ENCODE assay signal across 19 cellular contexts in the genomic region with DNA sequence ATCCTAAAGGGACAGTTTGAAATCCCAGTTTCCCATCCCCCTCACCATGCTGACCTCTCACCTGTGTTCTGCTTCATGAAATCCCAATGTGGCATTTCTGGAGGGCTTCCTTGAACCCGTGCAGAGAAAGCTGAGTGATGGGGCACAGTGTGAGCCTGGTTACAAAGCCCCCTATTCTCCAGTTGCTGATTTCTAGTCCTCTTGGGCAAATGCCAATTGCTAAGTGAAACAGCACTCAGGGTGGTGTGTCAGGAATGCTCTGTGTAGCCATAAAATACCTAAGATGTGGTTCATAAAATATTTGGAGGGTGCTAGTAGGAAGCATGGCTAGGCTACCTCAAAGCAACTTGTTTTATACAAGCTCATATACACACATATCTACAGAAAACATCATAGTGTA. TPM values are rescaled to one million over a fixed set of nuclear protein-coding genes. Genes with fewer than 3 reads are reported as not detected.
A peak's percentile ranks its signal among the peaks of the same experiment; 100 is the strongest.
DNase-seq lines count a peak whose midpoint lies in the region; ATAC-seq and TF ChIP-seq lines count a peak whose summit lies in the region.
"Had no signal": no experiment of that assay in that cellular context is flagged by ENCODE, and none has a peak within 500 bp of the region (broad histone marks: within the 10 kb centered on the region; RNA-seq: fewer than 3 reads in every experiment).

No MANE protein-coding gene starts in this region.

- H2AK9ac ChIP-seq in IMR-90 (replicated peaks; ENCODE audit: low read depth, low read length, poor library complexity): no peak overlapping the region

- H3K9me3 Mint-ChIP-seq in CD4-positive, alpha-beta T cell: no peaks in the 10 kb centered on the region
- H3K9me3 Mint-ChIP-seq in activated CD4-positive, alpha-beta memory T cell treated with anti-CD3 and anti-CD28 coated beads, Interleukin-2, amount 10 ng/mL, durations not matched to agents 7 days and 5 days: no peaks in the 10 kb centered on the region

- H3K9ac ChIP-seq in IMR-90 (ENCODE audit: low read depth, low read length) (no peak overlapping the region), mesenchymal stem cell (ENCODE audit: low read length) (no peak overlapping the region)

- H3K4me1 Mint-ChIP-seq in CD4-positive, alpha-beta T cell (ENCODE audit: low read depth): peaks cover 20% of the 10 kb centered on the region
- H3K4me1 Mint-ChIP-seq in activated CD4-positive, alpha-beta memory T cell treated with anti-CD3 and anti-CD28 coated beads, Interleukin-2, amount 10 ng/mL, durations not matched to agents 7 days and 5 days: no peaks in the 10 kb centered on the region

- no peak overlapping the region for H4K91ac ChIP-seq in IMR-90 (ENCODE audit: insufficient read depth, low read depth, low read length)
- no peak overlapping the region for H4K91ac ChIP-seq in mesenchymal stem cell (ENCODE audit: low read length)

- dilution Hi-C loops in IMR-90 (cut with HindIII; ENCODE audit: low sequenced_read_pairs, unreplicated experiment): no loop called here

- H3K36me3 ChIP-seq in IMR-90 (ENCODE audit: control insufficient read depth, insufficient read depth, low read length) (no peaks in the 10 kb centered on the region), mesenchymal stem cell (ENCODE audit: control insufficient read depth in 1 of 2, insufficient read depth in 2 of 2, low read depth in 1 of 2, low read length in 2 of 2) (no peaks in the 10 kb centered on the region)
- H3K36me3 ChIP-seq: gastrocnemius medialis, prostate gland, thoracic aorta had no signal

- no peak overlapping the region for H4K5ac ChIP-seq in IMR-90 (ENCODE audit: low read depth, low read length)

- H4K20me1 ChIP-seq in IMR-90 (ENCODE audit: insufficient read depth, low read length): no peaks in the 10 kb centered on the region

- H3K18ac ChIP-seq in IMR-90 (ENCODE audit: low read depth, low read length) (no peak overlapping the region), mesenchymal stem cell (ENCODE audit: low read depth in 1 of 2, low read length in 2 of 2) (no peak overlapping the region)

- H3K9me3 ChIP-seq in CD4-positive, alpha-beta T cell (ENCODE audit: control insufficient read depth, low read length): no peaks in the 10 kb centered on the region
- H3K9me3 ChIP-seq in IMR-90 (ENCODE audit: control insufficient read depth, insufficient read depth, low read length) (no peaks in the 10 kb centered on the region), mesenchymal stem cell (ENCODE audit: control insufficient read depth, low read length) (peaks cover 3% of the 10 kb centered on the region)
- H3K9me3 ChIP-seq: body of pancreas, gastrocnemius medialis, prostate gland, thoracic aorta had no signal

- no peak for ATAC-seq in CD4-positive, alpha-beta T cell (ENCODE audit: poor library complexity)
- ATAC-seq in IMR-90 (ENCODE audit: low read depth) (peak; percentile 89), sciatic nerve (no peak), HG02798 (IDR thresholded peaks at IDR 0.05; ENCODE audit: poor library complexity, unreplicated experiment) (no peak)
- ATAC-seq: body of pancreas, gastrocnemius medialis had no signal

- H3K27me3 ChIP-seq in CD4-positive, alpha-beta T cell (ENCODE audit: control insufficient read depth, insufficient read depth, low read length): no peaks in the 10 kb centered on the region
- H3K27me3 ChIP-seq in IMR-90 (ENCODE audit: control insufficient read depth, insufficient read depth, low read length): peaks cover 12% of the 10 kb centered on the region
- peaks cover 49 to 82% of the 10 kb centered on the region in 2 experiments for H3K27me3 ChIP-seq in mesenchymal stem cell (ENCODE audit: control insufficient read depth in 1 of 2, insufficient read depth in 1 of 2, low read length in 2 of 2)
- H3K27me3 ChIP-seq: body of pancreas, gastrocnemius medialis had no signal

- no peak overlapping the region for H2BK12ac ChIP-seq in mesenchymal stem cell (ENCODE audit: low read length in 2 of 2)

- in situ Hi-C loops in IMR-90 (cut with MboI; ENCODE audit: low sequenced_read_pairs) (no loop called here), astrocyte of the spinal cord (cut with HindIII; ENCODE audit: low sequenced_read_pairs) (no loop called here)

- H2BK15ac ChIP-seq in IMR-90 (ENCODE audit: low read depth, low read length) (no peak overlapping the region), mesenchymal stem cell (ENCODE audit: low read depth, poor library complexity, severe bottlenecking) (no peak overlapping the region)

- no peak overlapping the region for H2AFZ ChIP-seq in IMR-90 (replicated peaks; ENCODE audit: low read length, poor library complexity)
- H2AFZ ChIP-seq in mesenchymal stem cell (ENCODE audit: low read depth, low read length): no peak overlapping the region

- WGBS in IMR-90 (ENCODE audit: extremely low coverage in 2 of 2, insufficient read length in 1 of 2), 2 experiments: 0% methylated on average over 1 of the region's 1 CpG; no CpG with 5 or more reads in 1 of the 2 experiments
- 36% methylated on average over 1 of the region's 1 CpG for WGBS in mesenchymal stem cell

- H2BK20ac ChIP-seq in IMR-90 (ENCODE audit: low read depth, low read length): no peak overlapping the region

- H3K27ac Mint-ChIP-seq in CD4-positive, alpha-beta T cell: peak overlapping the region; percentile 52
- H3K27ac Mint-ChIP-seq in activated CD4-positive, alpha-beta memory T cell treated with anti-CD3 and anti-CD28 coated beads, Interleukin-2, amount 10 ng/mL, durations not matched to agents 7 days and 5 days: no peak overlapping the region

- H3K14ac ChIP-seq in IMR-90 (replicated peaks; ENCODE audit: low read depth, low read length) (no peak overlapping the region), mesenchymal stem cell (ENCODE audit: low read length in 2 of 2) (no peak overlapping the region)

- no peaks in the 10 kb centered on the region for H3K36me3 Mint-ChIP-seq in CD4-positive, alpha-beta T cell (ENCODE audit: low read depth)
- no peaks in the 10 kb centered on the region for H3K36me3 Mint-ChIP-seq in activated CD4-positive, alpha-beta memory T cell treated with anti-CD3 and anti-CD28 coated beads, Interleukin-2, amount 10 ng/mL, durations not matched to agents 7 days and 5 days (ENCODE audit: low read depth)

- H3K4me3 ChIP-seq in IMR-90 (ENCODE audit: insufficient read depth, low read depth, low read length) (no peak overlapping the region), astrocyte of the spinal cord (ENCODE audit: low read depth, low read length) (no peak overlapping the region), mesenchymal stem cell (ENCODE audit: insufficient read depth in 1 of 2, low read depth in 1 of 2, low read length in 2 of 2) (no peak overlapping the region)
- H3K4me3 ChIP-seq: body of pancreas, gastrocnemius medialis, K562, prostate gland, SK-N-MC, thoracic aorta had no signal

- TF ChIP-seq CTCF in CD4-positive, alpha-beta T cell (IDR thresholded peaks at IDR 0.05): no peak
- TF ChIP-seq CTCF in IMR-90 (conservative IDR thresholded peaks at IDR 0.05; ENCODE audit: low read depth, low read length): no peak
- no peak for TF ChIP-seq CTCF in astrocyte of the spinal cord (IDR thresholded peaks at IDR 0.05; ENCODE audit: low read depth, low read length)

- H3K4me2 ChIP-seq in IMR-90 (ENCODE audit: low read depth, low read length) (no peak overlapping the region), mesenchymal stem cell (ENCODE audit: low read length, poor library complexity, severe bottlenecking) (no peak overlapping the region)

- H3K4me3 Mint-ChIP-seq in CD4-positive, alpha-beta T cell: no peak overlapping the region
- no peak overlapping the region for H3K4me3 Mint-ChIP-seq in activated CD4-positive, alpha-beta memory T cell treated with anti-CD3 and anti-CD28 coated beads, Interleukin-2, amount 10 ng/mL, durations not matched to agents 7 days and 5 days

- no peak overlapping the region for H2AK5ac ChIP-seq in IMR-90 (ENCODE audit: low read depth, low read length)
- H2AK5ac ChIP-seq in mesenchymal stem cell (ENCODE audit: low read length, severe bottlenecking): peak overlapping the region; percentile 83

- intact Hi-C loops in CD4-positive, alpha-beta T cell (cut with DNase I, micrococcal nuclease): no loop called here
- intact Hi-C loops in IMR-90 (cut with micrococcal nuclease) (no loop called here), sciatic nerve (cut with DNase I) (no loop called here)

- H3K27me3 Mint-ChIP-seq in CD4-positive, alpha-beta T cell: no peaks in the 10 kb centered on the region
- H3K27me3 Mint-ChIP-seq in activated CD4-positive, alpha-beta memory T cell treated with anti-CD3 and anti-CD28 coated beads, Interleukin-2, amount 10 ng/mL, durations not matched to agents 7 days and 5 days: peaks cover 9% of the 10 kb centered on the region

- H2BK120ac ChIP-seq in IMR-90 (ENCODE audit: low read depth, low read length) (no peak overlapping the region), mesenchymal stem cell (ENCODE audit: low read depth, low read length) (no peak overlapping the region)

- H3K4ac ChIP-seq in IMR-90 (ENCODE audit: low read depth, low read length) (no peak overlapping the region), mesenchymal stem cell (ENCODE audit: low read depth in 1 of 2, low read length in 2 of 2) (no peak overlapping the region)

- no peak overlapping the region for H3K23ac ChIP-seq in IMR-90 (ENCODE audit: low read depth, low read length)
- H3K23ac ChIP-seq in mesenchymal stem cell (ENCODE audit: low read length in 2 of 2): no peak overlapping the region

- H3K4me1 ChIP-seq in IMR-90 (ENCODE audit: control insufficient read depth, insufficient read depth, low read length): peaks cover 2% of the 10 kb centered on the region; the same call in 1 of the 2 replicates
- peaks cover 4% of the 10 kb centered on the region for H3K4me1 ChIP-seq in mesenchymal stem cell (ENCODE audit: control insufficient read depth, insufficient read depth, low read depth, low read length)
- H3K4me1 ChIP-seq: body of pancreas, gastrocnemius medialis, prostate gland had no signal

- H3K9me1 ChIP-seq in IMR-90 (ENCODE audit: insufficient read depth, low read length): 0 out of 2 replicates have a peak, but pooled peaks cover 2% of the 10 kb centered on the region

- BruUV-seq in IMR-90 (replicated peaks; lab: Mats Ljungman, UMichigan): no TSS peak

- TF ChIP-seq RAD21 in IMR-90 (IDR thresholded peaks at IDR 0.05; ENCODE audit: low read length): no peak

- DNase-seq in CD4-positive, alpha-beta T cell: no peak
- DNase-seq in IMR-90: peak; percentile 72
- peak; percentile 53 for DNase-seq in astrocyte of the spinal cord (ENCODE audit: low read depth, low spot score)
- no peak for DNase-seq in mesenchymal stem cell
- no peak for DNase-seq in sciatic nerve (ENCODE audit: low spot score)
- DNase-seq in NCI-H524 treated with DMSO at 0.1 percent for 48 hours (lab: John Stamatoyannopoulos, UW): no peak
- DNase-seq in activated CD4-positive, alpha-beta memory T cell treated with anti-CD3 and anti-CD28 coated beads, Interleukin-2, amount 10 ng/mL, durations not matched to agents 7 days and 5 days: no peak
- DNase-seq: activated effector memory CD4-positive, alpha-beta T cell treated with anti-CD3 and anti-CD28 coated beads, Interleukin-2, amount 50 U/mL, for 16 hours; body of pancreas; gastrocnemius medialis; NCI-H1694; NCI-H748 treated with DMSO at 0.1 percent for 48 hours had no signal

- no peak overlapping the region for H3K27ac ChIP-seq in CD4-positive, alpha-beta T cell (ENCODE audit: low read depth, low read length)
- H3K27ac ChIP-seq in IMR-90 (ENCODE audit: insufficient read depth, low read length) (no peak overlapping the region), mesenchymal stem cell (ENCODE audit: low read length, poor library complexity, severe bottlenecking) (no peak overlapping the region)
- H3K27ac ChIP-seq: body of pancreas, C4-2B, gastrocnemius medialis, prostate gland, SK-N-MC, thoracic aorta had no signal

- POLR2A ChIA-PET in CD4-positive, alpha-beta T cell (lab: Charles Lee): no interaction called here
- POLR2A ChIA-PET in IMR-90 (lab: Charles Lee; ENCODE audit: unreplicated experiment): no interaction called here
- POLR2A ChIA-PET in activated CD4-positive, alpha-beta memory T cell treated with anti-CD3 and anti-CD28 coated beads, Interleukin-2, amount 10 ng/mL, durations not matched to agents 7 days and 5 days (lab: Charles Lee): no interaction called here

- H2BK5ac ChIP-seq in IMR-90 (ENCODE audit: low read depth, low read length, poor library complexity, severe bottlenecking) (no peak overlapping the region), mesenchymal stem cell (ENCODE audit: low read depth, low read length, poor library complexity, severe bottlenecking) (no peak overlapping the region)

- no peaks in the 10 kb centered on the region for H3K79me1 ChIP-seq in IMR-90 (ENCODE audit: low read depth in 1 of 2, low read length in 2 of 2)
- no peaks in the 10 kb centered on the region for H3K79me1 ChIP-seq in mesenchymal stem cell (replicated peaks; ENCODE audit: low read length, poor library complexity, severe bottlenecking)

- TF ChIP-seq POLR2A in IMR-90 (IDR thresholded peaks at IDR 0.05; ENCODE audit: low read depth, low read length): no peak

- no peak overlapping the region for H3K56ac ChIP-seq in IMR-90 (ENCODE audit: extremely low read depth, insufficient read depth, low read length)

- CTCF ChIA-PET in CD4-positive, alpha-beta T cell (lab: Charles Lee): no interaction called here
- CTCF ChIA-PET in IMR-90 (lab: Yijun Ruan, JAX): no interaction called here
- CTCF ChIA-PET in activated CD4-positive, alpha-beta memory T cell treated with anti-CD3 and anti-CD28 coated beads, Interleukin-2, amount 10 ng/mL, durations not matched to agents 7 days and 5 days (lab: Charles Lee): no interaction called here

- no peak overlapping the region for H4K8ac ChIP-seq in IMR-90 (ENCODE audit: low read depth in 2 of 2, low read length in 2 of 2)
- no peak overlapping the region for H4K8ac ChIP-seq in mesenchymal stem cell (ENCODE audit: low read length)

RNA-seq across cellular contexts. Expression of a gene that starts 32.0 kb away (rescaled TPM):
- 10 to 100 TPM; 13.0 to 13.8 TPM for total RNA-seq in CD4-positive, alpha-beta T cell
- 1.1 and 2.7 TPM in 2 replicates for total RNA-seq in IMR-90 (2012; rRNA removed)
- 1.7 and 1.8 TPM in 2 replicates for polyA plus RNA-seq in IMR-90 (2012; rRNA removed)
- 0.58 and 1.4 TPM in 2 replicates for polyA plus RNA-seq in IMR-90 (2012; cell fraction: cytosol; rRNA removed)
- 1.2 and 2.2 TPM in 2 replicates for polyA plus RNA-seq in IMR-90 (2012; cell fraction: nucleus; rRNA removed; ENCODE audit: low replicate concordance)
- polyA plus RNA-seq in mesenchymal stem cell (2013, experiment 1 of 2): 0.01 TPM
- not detected for polyA plus RNA-seq in mesenchymal stem cell (2013, experiment 2 of 2)
- not detected for total RNA-seq in sciatic nerve
- total RNA-seq in activated CD4-positive, alpha-beta memory T cell treated with anti-CD3 and anti-CD28 coated beads, Interleukin-2, amount 10 ng/mL, durations not matched to agents 7 days and 5 days: under 1 TPM; 0.23 to 0.28 TPM
- total RNA-seq: G401 had no signal

Comparison
In these comparisons a context has a peak if more than half of its experiments do, and no peak if none do; other contexts are left out.
1. DNase-seq: peak in IMR-90 (single experiment) and astrocyte of the spinal cord (single experiment); none in CD4-positive, alpha-beta T cell (0 of 10), mesenchymal stem cell (single experiment), sciatic nerve (single experiment), NCI-H524 treated with DMSO at 0.1 percent for 48 hours (single experiment) and activated CD4-positive, alpha-beta memory T cell treated with anti-CD3 and anti-CD28 coated beads, Interleukin-2, amount 10 ng/mL, durations not matched to agents 7 days and 5 days (single experiment).